9 cellular contexts compared by ENCODE assay signal in genomic region chrX:19904778-19905367, GRCh38. TPM values are rescaled to one million over a fixed set of nuclear protein-coding genes. Genes with fewer than 3 reads are reported as not detected.
A peak's percentile ranks its signal among the peaks of the same experiment; 100 is the strongest.
DNase-seq lines count a peak whose midpoint lies in the region; ATAC-seq and TF ChIP-seq lines count a peak whose summit lies in the region.
"Had no signal": no experiment of that assay in that cellular context is flagged by ENCODE, and none has a peak within 500 bp of the region (broad histone marks: within the 10 kb centered on the region; RNA-seq: fewer than 3 reads in every experiment).

No MANE protein-coding gene starts in this region.

- H3K27ac ChIP-seq in esophagus squamous epithelium: no peak overlapping the region

- no peak overlapping the region for H3K27ac Mint-ChIP-seq in T-cell
- H3K27ac Mint-ChIP-seq in neural crest cell (ENCODE audit: unreplicated experiment): no peak overlapping the region
- H3K27ac Mint-ChIP-seq: stimulated activated naive CD8-positive, alpha-beta T cell treated with anti-CD3 and anti-CD28 coated beads, Interleukin-15, Interleukin-2, amounts not matched to agents 100 ng/mL and 50 ng/mL, for 24 hours had no signal

- WGBS in esophagus squamous epithelium, 2 donors: 9 to 14% methylated on average over 5 of the region's 5 CpGs

- CTCF ChIA-PET in T-cell (lab: Charles Lee): interaction anchor here (0.6 to 1.5 kb wide), 17 partner anchors 11 to 340 kb away, joined by 3 to 13 read pairs (median 4); no protein-coding TSS in a partner anchor

- peaks cover 0 to 7% (median 0%) of the 10 kb centered on the region in 3 donors for H3K4me1 ChIP-seq in esophagus squamous epithelium

- ATAC-seq in GM21786 (IDR thresholded peaks at IDR 0.05; ENCODE audit: unreplicated experiment) (peak; percentile 86), T-cell (replicated peaks in 1 of 4) (peak; percentile 64 to 78 (median 68)), HG03025 (IDR thresholded peaks at IDR 0.05; ENCODE audit: low FRiP score, unreplicated experiment) (no peak)

- peaks cover 0 to 3% of the 10 kb centered on the region in 2 donors for H3K27me3 Mint-ChIP-seq in T-cell
- no peaks in the 10 kb centered on the region for H3K27me3 Mint-ChIP-seq in neural crest cell (ENCODE audit: low read depth)
- H3K27me3 Mint-ChIP-seq: stimulated activated naive CD8-positive, alpha-beta T cell treated with anti-CD3 and anti-CD28 coated beads, Interleukin-15, Interleukin-2, amounts not matched to agents 100 ng/mL and 50 ng/mL, for 24 hours had no signal

- POLR2A ChIA-PET in T-cell (lab: Charles Lee): interaction anchor here in 1 of 2 donors (0.6 kb wide), 1 partner anchor 148 kb away, joined by 9 read pairs; no protein-coding TSS in a partner anchor

- peaks cover 0 to 10% (median 4%) of the 10 kb centered on the region in 3 donors for H3K4me1 Mint-ChIP-seq in T-cell
- no peaks in the 10 kb centered on the region for H3K4me1 Mint-ChIP-seq in neural crest cell

- H3K4me3 Mint-ChIP-seq in T-cell (no peak overlapping the region), neural crest cell (no peak overlapping the region)
- H3K4me3 Mint-ChIP-seq: stimulated activated naive CD8-positive, alpha-beta T cell treated with anti-CD3 and anti-CD28 coated beads, Interleukin-15, Interleukin-2, amounts not matched to agents 100 ng/mL and 50 ng/mL, for 24 hours had no signal

- TF ChIP-seq POLR2A in esophagus squamous epithelium (IDR thresholded peaks at IDR 0.05): no peak

- no peaks in the 10 kb centered on the region for H3K36me3 ChIP-seq in esophagus squamous epithelium

- TF ChIP-seq CTCF in esophagus squamous epithelium (IDR thresholded peaks at IDR 0.05) (peak; percentile 35 to 65 (median 56)), neural crest cell (conservative IDR thresholded peaks at IDR 0.05) (peak; percentile 71)

- intact Hi-C loops in esophagus squamous epithelium (cut with DNase I): no loop called here

- peak; percentile 12 for DNase-seq in stimulated activated CD4-positive, alpha-beta T cell treated with anti-CD3 and anti-CD28 coated beads, Interleukin-1b, Interleukin-23, amount 100 ng/mL, for 48 hours
- DNase-seq in stimulated activated CD4-positive, alpha-beta T cell treated with anti-CD3 and anti-CD28 coated beads, Interleukin-2, amount 100 ng/mL, for 48 hours: no peak
- DNase-seq in NCI-H1092 (lab: John Stamatoyannopoulos, UW) (peak; percentile 15), T-cell (peak in 2 of 34 experiments; percentile 3 to 11), esophagus squamous epithelium (lab: John Stamatoyannopoulos, UW) (no peak), neural crest cell (ENCODE audit: low read depth, low spot score) (no peak)

- no peak overlapping the region for H3K4me3 ChIP-seq in esophagus squamous epithelium

- no peaks in the 10 kb centered on the region for H3K27me3 ChIP-seq in esophagus squamous epithelium

- H3K9me3 Mint-ChIP-seq in T-cell (no peaks in the 10 kb centered on the region), neural crest cell (no peaks in the 10 kb centered on the region)
- H3K9me3 Mint-ChIP-seq: stimulated activated naive CD8-positive, alpha-beta T cell treated with anti-CD3 and anti-CD28 coated beads, Interleukin-15, Interleukin-2, amounts not matched to agents 100 ng/mL and 50 ng/mL, for 24 hours had no signal

- H3K9me3 ChIP-seq in esophagus squamous epithelium: no peaks in the 10 kb centered on the region

- H3K36me3 Mint-ChIP-seq in T-cell (no peaks in the 10 kb centered on the region), neural crest cell (ENCODE audit: low read depth) (no peaks in the 10 kb centered on the region)

RNA-seq across cellular contexts. Expression of gene SH3KBP1, which starts 17.5 kb away (rescaled TPM):
- total RNA-seq in T-cell (100 to 1,000 TPM; 101 to 143 (median 114) TPM), esophagus squamous epithelium (1 to 10 TPM; 2.3 to 9.5 (median 7.5) TPM), neural crest cell (17.8 and 20.6 TPM in 2 replicates)

Comparison
In these comparisons a context has a peak if more than half of its experiments do, and no peak if none do; other contexts are left out.
1. DNase-seq: peak in stimulated activated CD4-positive, alpha-beta T cell treated with anti-CD3 and anti-CD28 coated beads, Interleukin-1b, Interleukin-23, amount 100 ng/mL, for 48 hours (single experiment) and NCI-H1092 (single experiment); none in stimulated activated CD4-positive, alpha-beta T cell treated with anti-CD3 and anti-CD28 coated beads, Interleukin-2, amount 100 ng/mL, for 48 hours (0 of 2), esophagus squamous epithelium (single experiment) and neural crest cell (single experiment).